In the genomic region with DNA sequence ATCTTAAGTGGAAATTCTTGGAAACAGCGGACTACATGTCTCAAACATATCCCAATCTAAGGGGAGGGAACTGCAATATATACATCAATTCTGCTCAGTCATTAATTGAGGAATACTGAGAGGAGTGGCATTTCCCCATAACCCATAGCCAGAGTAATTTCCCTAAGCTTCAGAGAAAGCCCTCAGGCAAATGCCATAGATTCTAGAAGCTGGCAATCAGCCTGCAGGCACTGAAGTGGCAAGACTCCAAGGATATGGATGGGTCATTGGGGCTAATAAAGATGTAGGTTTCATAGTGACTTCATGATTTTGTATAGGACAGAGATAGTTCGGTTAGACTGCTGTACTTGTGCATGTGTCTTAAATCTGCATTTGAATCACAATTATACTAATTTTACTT, we compare ENCODE assay signal across 23 cellular contexts.
"Had no signal": no experiment of that assay in that cellular context is flagged by ENCODE, and none has a peak within 500 bp of the region (broad histone marks: within the 10 kb centered on the region; RNA-seq: fewer than 3 reads in every experiment).

No MANE protein-coding gene starts in this region.

- H3K9me3 ChIP-seq: colonic mucosa, gastroesophageal sphincter, ovary, right lobe of liver, testis, transverse colon had no signal

- ATAC-seq: gastroesophageal sphincter; left colon; naive thymus-derived CD4-positive, alpha-beta T cell; right lobe of liver; stimulated activated naive CD8-positive, alpha-beta T cell treated with anti-CD3 and anti-CD28 coated beads, Interleukin-15, Interleukin-2, amounts not matched to agents 100 U/mL and 50 U/mL, for 24 hours had no signal

- H3K4me1 ChIP-seq: colonic mucosa, gastroesophageal sphincter, right lobe of liver, testis, transverse colon had no signal

- H3K36me3 ChIP-seq: cardiac muscle cell, colonic mucosa, gastroesophageal sphincter, ovary, right lobe of liver, transverse colon had no signal

- H3K27ac ChIP-seq: cardiac muscle cell, colonic mucosa, gastroesophageal sphincter, ovary, right lobe of liver, testis, transverse colon, VCaP had no signal

- DNase-seq: activated CD4-positive, alpha-beta T cell treated with anti-CD3 and anti-CD28 coated beads for 4 hours; activated CD4-positive, alpha-beta T cell treated with anti-CD3 and anti-CD28 coated beads, Interleukin-2, amount 50 U/mL, for 48 hours; activated CD8-positive, alpha-beta memory T cell treated with anti-CD3 and anti-CD28 coated beads for 24 hours; activated effector memory CD4-positive, alpha-beta T cell treated with Interleukin-2 at 50 U/mL for 16 hours; activated naive CD4-positive, alpha-beta T cell treated with Interleukin-2 at 50 U/mL for 16 hours; anterior cingulate cortex; cerebellar nuclear complex; colonic mucosa; effector memory CD4-positive, alpha-beta T cell; erythroblast; hippocampal formation; left colon; midbrain; naive thymus-derived CD4-positive, alpha-beta T cell; ovary; right lobe of liver; stimulated activated CD4-positive, alpha-beta T cell treated with anti-CD3 and anti-CD28 coated beads, Interleukin-2, amount 100 ng/mL, for 48 hours; stimulated activated naive CD8-positive, alpha-beta T cell treated with anti-CD3 and anti-CD28 coated beads, Interleukin-15, Interleukin-2, amounts not matched to agents 100 U/mL and 50 U/mL, for 24 hours; testis; transverse colon had no signal

- H3K27me3 ChIP-seq: cardiac muscle cell, colonic mucosa, gastroesophageal sphincter, ovary, right lobe of liver, testis, transverse colon had no signal

- H3K4me3 ChIP-seq: cardiac muscle cell, colonic mucosa, gastroesophageal sphincter, ovary, right lobe of liver, testis, transverse colon had no signal
